In genomic region chr16:84312783-84313382, GRCh38 we compare ENCODE assay signal across 1 cellular context.
TF ChIP-seq lines count a peak whose summit lies in the region.

No MANE protein-coding gene starts in this region.

TF ChIP-seq in SK-N-SH, 30 proteins besides CTCF, POLR2A, EP300 and RAD21 (continued from another document):
- TF ChIP-seq ZBTB33 (IDR thresholded peaks at IDR 0.05; ENCODE audit: borderline replicate concordance, low read depth) (no peak), MXI1 (IDR thresholded peaks at IDR 0.05; ENCODE audit: low read depth, low read length) (no peak), JUND (IDR thresholded peaks at IDR 0.05) (no peak), FOXM1 (IDR thresholded peaks at IDR 0.05; ENCODE audit: low read depth) (no peak), YY1 (IDR thresholded peaks at IDR 0.05; ENCODE audit: low read depth) (no peak), RXRA (IDR thresholded peaks at IDR 0.05; ENCODE audit: borderline replicate concordance, low read depth) (no peak), NRF1 (IDR thresholded peaks at IDR 0.05; ENCODE audit: low read depth, low read length) (no peak), MEF2A (IDR thresholded peaks at IDR 0.05; ENCODE audit: borderline replicate concordance, low read depth) (no peak), RCOR1 (IDR thresholded peaks at IDR 0.05; ENCODE audit: low read length) (no peak), FOXJ3 (CRISPR knock-in tag; IDR thresholded peaks at IDR 0.05) (no peak)
